In the genomic region with DNA sequence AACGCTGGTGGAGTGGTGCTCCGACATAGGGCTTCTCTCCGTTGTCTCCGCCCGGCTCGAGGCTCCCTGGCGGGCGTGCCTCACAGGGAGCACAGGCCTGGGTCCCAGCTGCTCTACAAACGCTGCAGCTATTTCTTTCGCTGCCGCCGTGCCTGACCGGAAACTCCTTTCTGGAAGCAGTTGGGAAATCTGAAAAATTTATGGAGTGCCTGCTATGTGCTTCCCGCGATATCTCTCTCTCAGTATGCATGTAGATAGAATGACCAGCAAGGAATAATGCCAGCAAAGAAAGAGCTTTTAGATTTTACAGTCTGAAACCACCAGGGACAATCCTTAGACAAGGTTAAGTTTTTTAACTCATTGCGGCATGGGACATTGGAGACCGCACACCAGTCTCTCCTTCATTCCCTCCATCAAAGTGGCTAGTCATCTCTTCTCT, we compare ENCODE assay signal across 8 cellular contexts. TPM values are rescaled to one million over a fixed set of nuclear protein-coding genes. Genes with fewer than 3 reads are reported as not detected.
A peak's percentile ranks its signal among the peaks of the same experiment; 100 is the strongest.
DNase-seq lines count a peak whose midpoint lies in the region; ATAC-seq and TF ChIP-seq lines count a peak whose summit lies in the region.

No MANE protein-coding gene starts in this region.

- 2 to 4% methylated on average over 5 to 11 of the region's 17 CpGs for WGBS in gastroesophageal sphincter (ENCODE audit: low coverage in 1 of 2), 2 donors

- H3K27ac Mint-ChIP-seq in T-cell, result peak overlapping the region; percentile 77 to 90

- peaks cover 3 to 7% of the 10 kb centered on the region in 2 donors for H3K27me3 Mint-ChIP-seq in T-cell

- H3K4me3 ChIP-seq in ACC112 (ENCODE audit: low read depth, low read length) (peak overlapping the region; percentile 91), gastroesophageal sphincter (peak overlapping the region; percentile 73 to 77), skeletal muscle tissue (ENCODE audit: low read length in 3 of 3) (peak overlapping the region; percentile 84 to 95 (median 87))

- H3K27ac ChIP-seq in ACC112 (ENCODE audit: low read depth, low read length), result peak overlapping the region; percentile 41
- H3K27ac ChIP-seq in gastroesophageal sphincter, result peak overlapping the region; percentile 37 to 91 (median 85)
- peak overlapping the region; percentile 77 for H3K27ac ChIP-seq in skeletal muscle tissue (ENCODE audit: low read depth, low read length)

- peaks cover 24% of the 10 kb centered on the region for H3K4me1 ChIP-seq in ACC112 (ENCODE audit: control insufficient read depth, insufficient read depth, low read length, unreplicated experiment)
- H3K4me1 ChIP-seq in gastroesophageal sphincter, result peaks cover 9 to 49% (median 14%) of the 10 kb centered on the region in 3 donors
- peaks cover 11 to 33% (median 18%) of the 10 kb centered on the region in 3 donors for H3K4me1 ChIP-seq in skeletal muscle tissue (ENCODE audit: control insufficient read depth in 3 of 3, insufficient read depth in 3 of 3, low read length in 3 of 3)

- no peaks in the 10 kb centered on the region for H3K27me3 ChIP-seq in ACC112 (ENCODE audit: insufficient read depth, low read length)
- H3K27me3 ChIP-seq in gastroesophageal sphincter, result no peaks in the 10 kb centered on the region
- H3K27me3 ChIP-seq in skeletal muscle tissue (ENCODE audit: control insufficient read depth in 3 of 3, insufficient read depth in 3 of 3, low read length in 3 of 3), result no peaks in the 10 kb centered on the region

- no peak for TF ChIP-seq POLR2A in gastroesophageal sphincter (IDR thresholded peaks at IDR 0.05)

- no peak for TF ChIP-seq EP300 in gastroesophageal sphincter (IDR thresholded peaks at IDR 0.05)

- CTCF ChIA-PET in T-cell (lab: Charles Lee), result interaction anchor here in 1 of 2 donors (0.5 kb wide), 2 partner anchors 855 to 1769 kb away, joined by 3 read pairs; no protein-coding TSS in a partner anchor

- H3K36me3 ChIP-seq in ACC112 (ENCODE audit: insufficient read depth, low read length), result peaks cover 8% of the 10 kb centered on the region; the same call in 1 of the 2 replicates
- peaks cover 2 to 12% of the 10 kb centered on the region in 2 donors for H3K36me3 ChIP-seq in gastroesophageal sphincter
- H3K36me3 ChIP-seq in skeletal muscle tissue (ENCODE audit: control insufficient read depth in 3 of 3, insufficient read depth in 3 of 3, low read length in 3 of 3), result peaks cover 0 to 10% (median 4%) of the 10 kb centered on the region in 3 donors

- H3K79me2 ChIP-seq in ACC112 (ENCODE audit: control insufficient read depth, insufficient read depth, low read length, unreplicated experiment), result peaks cover 24% of the 10 kb centered on the region

- H2AFZ ChIP-seq in ACC112 (ENCODE audit: low read length, unreplicated experiment), result peak overlapping the region; percentile 54

- POLR2A ChIA-PET in T-cell (lab: Charles Lee), result interaction anchor here (0.5 to 1.1 kb wide), 2 partner anchors 10 to 850 kb away, joined by 3 to 4 read pairs; partner anchors contain the start of gene CDV3 (in 1 of the 2)

- DNase-seq in T-cell (no peak), DMS 273 treated with DMSO at 0.1 percent for 48 hours (lab: John Stamatoyannopoulos, UW) (no peak), mesenteric fat pad (ENCODE audit: low spot score) (no peak)
- DNase-seq in activated CD4-positive, CD25-positive, alpha-beta regulatory T cell (lab: John Stamatoyannopoulos, UW), result no peak

- H3K9me3 Mint-ChIP-seq in T-cell, result no peaks in the 10 kb centered on the region

- H3K36me3 Mint-ChIP-seq in T-cell, result peaks cover 8% of the 10 kb centered on the region

- TF ChIP-seq CTCF in gastroesophageal sphincter (IDR thresholded peaks at IDR 0.05), result peak in 2 of 4 experiments; percentile 18 to 24

- H3K4me1 Mint-ChIP-seq in T-cell, result peaks cover 42 to 43% (median 42%) of the 10 kb centered on the region in 3 donors

- H3K4me3 Mint-ChIP-seq in T-cell, result peak overlapping the region; percentile 80 to 92 (median 84)

- H3K9ac ChIP-seq in skeletal muscle tissue (ENCODE audit: low read depth in 1 of 3, low read length in 3 of 3), result peak overlapping the region; percentile 71 to 83 (median 81)

- H3K9me3 ChIP-seq in gastroesophageal sphincter, result no peaks in the 10 kb centered on the region
- no peaks in the 10 kb centered on the region for H3K9me3 ChIP-seq in skeletal muscle tissue (ENCODE audit: control insufficient read depth in 3 of 3, low read length in 3 of 3)

- ATAC-seq in GM19395 (IDR thresholded peaks at IDR 0.05; ENCODE audit: unreplicated experiment) (peak; percentile 20), T-cell (replicated peaks in 1 of 4) (no peak), gastroesophageal sphincter (no peak)

RNA-seq across cellular contexts. Expression of gene NPHP3, which starts 0.8 kb away (rescaled TPM):
- total RNA-seq in T-cell (10 to 100 TPM; 28.2 to 60.8 (median 52.1) TPM), gastroesophageal sphincter (10 to 100 TPM; 20.5 to 49.8 (median 37.6) TPM), skeletal muscle tissue (50.6 TPM), mesenteric fat pad (18.0 TPM)
